28 cellular contexts compared by ENCODE assay signal in genomic region chrX:34826964-34827363, GRCh38.
"Had no signal": no experiment of that assay in that cellular context is flagged by ENCODE, and none has a peak within 500 bp of the region (broad histone marks: within the 10 kb centered on the region; RNA-seq: fewer than 3 reads in every experiment).

No MANE protein-coding gene starts in this region.

- H3K4me1 Mint-ChIP-seq: stimulated activated effector memory CD8-positive, alpha-beta T cell treated with anti-CD3 and anti-CD28 coated beads, Interleukin-12 subunit alpha, Interleukin-12 subunit beta, amount 100 ng/mL, for 72 hours; stimulated activated memory B cell treated with anti-CD40 and anti-IgM and Interleukin-4, amounts not matched to agents 10 μg/mL and 1 μg/mL and 100 μg/mL, for 72 hours; stimulated activated naive CD8-positive, alpha-beta T cell treated with anti-CD3 and anti-CD28 coated beads, Interleukin-15, amount 100 ng/mL, for 72 hours had no signal

- H3K27ac Mint-ChIP-seq: stimulated activated effector memory CD8-positive, alpha-beta T cell treated with anti-CD3 and anti-CD28 coated beads, Interleukin-12 subunit alpha, Interleukin-12 subunit beta, amount 100 ng/mL, for 72 hours; stimulated activated memory B cell treated with anti-CD40 and anti-IgM and Interleukin-4, amounts not matched to agents 10 μg/mL and 1 μg/mL and 100 μg/mL, for 72 hours; stimulated activated naive CD8-positive, alpha-beta T cell treated with anti-CD3 and anti-CD28 coated beads, Interleukin-15, amount 100 ng/mL, for 72 hours; stimulated activated naive CD8-positive, alpha-beta T cell treated with anti-CD3 and anti-CD28 coated beads, Interleukin-15, Interleukin-2, amounts not matched to agents 100 ng/mL and 50 ng/mL, for 24 hours; type B pancreatic cell had no signal

- H3K4me1 ChIP-seq: stomach, suprapubic skin, testis, thyroid gland, tibial artery, tibial nerve, transverse colon, upper lobe of left lung, upper lobe of right lung, uterus, vagina had no signal

- H3K4me3 Mint-ChIP-seq: stimulated activated effector memory CD8-positive, alpha-beta T cell treated with anti-CD3 and anti-CD28 coated beads, Interleukin-12 subunit alpha, Interleukin-12 subunit beta, amount 100 ng/mL, for 72 hours; stimulated activated memory B cell treated with anti-CD40 and anti-IgM and Interleukin-4, amounts not matched to agents 10 μg/mL and 1 μg/mL and 100 μg/mL, for 72 hours; stimulated activated naive CD8-positive, alpha-beta T cell treated with anti-CD3 and anti-CD28 coated beads, Interleukin-15, amount 100 ng/mL, for 72 hours; stimulated activated naive CD8-positive, alpha-beta T cell treated with anti-CD3 and anti-CD28 coated beads, Interleukin-15, Interleukin-2, amounts not matched to agents 100 ng/mL and 50 ng/mL, for 24 hours; type B pancreatic cell had no signal

- ATAC-seq: stimulated activated effector memory CD8-positive, alpha-beta T cell treated with anti-CD3 and anti-CD28 coated beads, Interleukin-12 subunit alpha, Interleukin-12 subunit beta, amount 100 ng/mL, for 72 hours; stimulated activated memory B cell treated with anti-CD40 and anti-IgM and Interleukin-4, amounts not matched to agents 10 μg/mL and 1 μg/mL and 100 μg/mL, for 72 hours; stimulated activated naive CD8-positive, alpha-beta T cell treated with anti-CD3 and anti-CD28 coated beads, Interleukin-15, amount 100 ng/mL, for 72 hours; stimulated activated naive CD8-positive, alpha-beta T cell treated with anti-CD3 and anti-CD28 coated beads, Interleukin-15, Interleukin-2, amounts not matched to agents 100 U/mL and 50 U/mL, for 24 hours; upper lobe of right lung had no signal

- H3K27ac ChIP-seq: stomach, suprapubic skin, testis, thoracic aorta, thyroid gland, tibial artery, tibial nerve, transverse colon, upper lobe of left lung, upper lobe of right lung, uterus, vagina had no signal

- H3K4me3 ChIP-seq: stomach, suprapubic skin, testis, thoracic aorta, thyroid gland, tibial artery, tibial nerve, transverse colon, upper lobe of left lung, upper lobe of right lung, uterus, vagina had no signal

- H3K9me3 Mint-ChIP-seq: type B pancreatic cell had no signal

- H3K36me3 Mint-ChIP-seq: stimulated activated effector memory CD8-positive, alpha-beta T cell treated with anti-CD3 and anti-CD28 coated beads, Interleukin-12 subunit alpha, Interleukin-12 subunit beta, amount 100 ng/mL, for 72 hours; stimulated activated memory B cell treated with anti-CD40 and anti-IgM and Interleukin-4, amounts not matched to agents 10 μg/mL and 1 μg/mL and 100 μg/mL, for 72 hours; type B pancreatic cell had no signal

- H3K36me3 ChIP-seq: stomach, suprapubic skin, thoracic aorta, thyroid gland, tibial artery, tibial nerve, transverse colon, upper lobe of left lung, upper lobe of right lung, uterus, vagina had no signal

- H3K9me3 ChIP-seq: suprapubic skin, testis, thoracic aorta, thyroid gland, tibial artery, tibial nerve, transverse colon, upper lobe of left lung, upper lobe of right lung, uterus, vagina had no signal

- DNase-seq: stimulated activated CD4-positive, alpha-beta T cell treated with anti-CD3 and anti-CD28 coated beads, Interleukin-2, amount 100 ng/mL, for 48 hours; stimulated activated CD4-positive, alpha-beta T cell treated with anti-CD3 and anti-CD28 coated beads, Interleukin-4, amount 100 ng/mL, for 1 hour; stimulated activated CD4-positive, alpha-beta T cell treated with anti-CD3 and anti-CD28 coated beads, Interleukin-4, amount 100 ng/mL, for 24 hours; stimulated activated CD4-positive, alpha-beta T cell treated with anti-CD3 and anti-CD28 coated beads, Interleukin-4, amount 100 ng/mL, for 4 hours; stimulated activated CD8-positive, alpha-beta memory T cell treated with anti-CD3 and anti-CD28 coated beads, Interleukin-4, amount 100 ng/mL, for 48 hours; stimulated activated naive CD4-positive, alpha-beta T cell; stimulated activated naive CD4-positive, alpha-beta T cell treated with Interleukin-2 at 50 U/mL for 16 hours; stimulated activated naive CD8-positive, alpha-beta T cell treated with anti-CD3 and anti-CD28 coated beads, Interleukin-15, amount 100 ng/mL, for 72 hours; stimulated activated naive CD8-positive, alpha-beta T cell treated with anti-CD3 and anti-CD28 coated beads, Interleukin-15, Interleukin-2, amounts not matched to agents 100 U/mL and 50 U/mL, for 24 hours; stomach; substantia nigra; testis; thyroid gland; tibial artery; transverse colon; trophoblast cell; upper lobe of left lung; upper lobe of right lung; uterus had no signal

- FAIRE-seq: urothelium cell line had no signal

- H3K27me3 Mint-ChIP-seq: stimulated activated memory B cell treated with anti-CD40 and anti-IgM and Interleukin-4, amounts not matched to agents 10 μg/mL and 1 μg/mL and 100 μg/mL, for 72 hours; stimulated activated naive CD8-positive, alpha-beta T cell treated with anti-CD3 and anti-CD28 coated beads, Interleukin-15, amount 100 ng/mL, for 72 hours; stimulated activated naive CD8-positive, alpha-beta T cell treated with anti-CD3 and anti-CD28 coated beads, Interleukin-15, Interleukin-2, amounts not matched to agents 100 ng/mL and 50 ng/mL, for 24 hours; type B pancreatic cell had no signal

- H3K27me3 ChIP-seq: stomach, suprapubic skin, testis, thyroid gland, tibial artery, tibial nerve, transverse colon, upper lobe of left lung, upper lobe of right lung, uterus, vagina had no signal
